ENCODE assay signal across 8 cellular contexts in genomic region chr4:105594094-105595010, GRCh38. TPM values are rescaled to one million over a fixed set of nuclear protein-coding genes. Genes with fewer than 3 reads are reported as not detected.
DNase-seq lines count a peak whose midpoint lies in the region; ATAC-seq, FAIRE-seq and TF ChIP-seq lines count a peak whose summit lies in the region.

No MANE protein-coding gene starts in this region.

- H3K27me3 Mint-ChIP-seq in activated naive CD8-positive, alpha-beta T cell treated with anti-CD3 and anti-CD28 coated beads, Interleukin-2, amount 50 U/mL, for 24 hours = peaks cover 6% of the 10 kb centered on the region
- peaks cover 38% of the 10 kb centered on the region for H3K27me3 Mint-ChIP-seq in activated naive CD8-positive, alpha-beta T cell treated with anti-CD3 and anti-CD28 coated beads for 36 hours

- no peaks in the 10 kb centered on the region for H3K4me1 ChIP-seq in upper lobe of right lung

- H3K4me3 ChIP-seq in upper lobe of right lung = no peak overlapping the region

- no peak overlapping the region for H3K4me3 Mint-ChIP-seq in activated naive CD8-positive, alpha-beta T cell treated with anti-CD3 and anti-CD28 coated beads, Interleukin-2, amount 50 U/mL, for 24 hours
- no peak overlapping the region for H3K4me3 Mint-ChIP-seq in activated naive CD8-positive, alpha-beta T cell treated with anti-CD3 and anti-CD28 coated beads for 36 hours

- no peak for DNase-seq in activated naive CD8-positive, alpha-beta T cell treated with anti-CD3 and anti-CD28 coated beads, Interleukin-2, amount 50 U/mL, for 24 hours
- no peak for DNase-seq in activated naive CD8-positive, alpha-beta T cell treated with anti-CD3 and anti-CD28 coated beads for 36 hours
- DNase-seq in RCC 7860 (ENCODE audit: low spot score) (peak; percentile 14), upper lobe of right lung (no peak), Kasumi-1 (lab: John Stamatoyannopoulos, UW) (no peak), posterior vena cava (ENCODE audit: low spot score) (no peak), 8988T (no peak)

- intact Hi-C loops in upper lobe of right lung (cut with DNase I) = no loop called here
- intact Hi-C loops in posterior vena cava (cut with DNase I) = no loop called here

- H3K27ac ChIP-seq in upper lobe of right lung = no peak overlapping the region

- FAIRE-seq in RCC 7860 (lab: Jason Lieb, UNC) = peak; percentile 85

- no peaks in the 10 kb centered on the region for H3K27me3 ChIP-seq in upper lobe of right lung

- no peak overlapping the region for H3K27ac Mint-ChIP-seq in activated naive CD8-positive, alpha-beta T cell treated with anti-CD3 and anti-CD28 coated beads, Interleukin-2, amount 50 U/mL, for 24 hours
- no peak overlapping the region for H3K27ac Mint-ChIP-seq in activated naive CD8-positive, alpha-beta T cell treated with anti-CD3 and anti-CD28 coated beads for 36 hours

- H3K9me3 ChIP-seq in upper lobe of right lung = no peaks in the 10 kb centered on the region

- H3K9me3 Mint-ChIP-seq in activated naive CD8-positive, alpha-beta T cell treated with anti-CD3 and anti-CD28 coated beads, Interleukin-2, amount 50 U/mL, for 24 hours = no peaks in the 10 kb centered on the region
- H3K9me3 Mint-ChIP-seq in activated naive CD8-positive, alpha-beta T cell treated with anti-CD3 and anti-CD28 coated beads for 36 hours = no peaks in the 10 kb centered on the region

- TF ChIP-seq CTCF in upper lobe of right lung (IDR thresholded peaks at IDR 0.05) = no peak

- no peaks in the 10 kb centered on the region for H3K4me1 Mint-ChIP-seq in activated naive CD8-positive, alpha-beta T cell treated with anti-CD3 and anti-CD28 coated beads, Interleukin-2, amount 50 U/mL, for 24 hours
- no peaks in the 10 kb centered on the region for H3K4me1 Mint-ChIP-seq in activated naive CD8-positive, alpha-beta T cell treated with anti-CD3 and anti-CD28 coated beads for 36 hours

- no peaks in the 10 kb centered on the region for H3K36me3 ChIP-seq in upper lobe of right lung

- no peaks in the 10 kb centered on the region for H3K36me3 Mint-ChIP-seq in activated naive CD8-positive, alpha-beta T cell treated with anti-CD3 and anti-CD28 coated beads, Interleukin-2, amount 50 U/mL, for 24 hours (ENCODE audit: low read depth)
- H3K36me3 Mint-ChIP-seq in activated naive CD8-positive, alpha-beta T cell treated with anti-CD3 and anti-CD28 coated beads for 36 hours = no peaks in the 10 kb centered on the region

- ATAC-seq in activated naive CD8-positive, alpha-beta T cell treated with anti-CD3 and anti-CD28 coated beads, Interleukin-2, amount 50 U/mL, for 24 hours = peak; percentile 33
- ATAC-seq in HG02885 (IDR thresholded peaks at IDR 0.05; ENCODE audit: poor library complexity, unreplicated experiment) (peak; percentile 92), upper lobe of right lung (peak; percentile 76)

RNA-seq across cellular contexts. Expression of gene ARHGEF38, which starts 41.9 kb away (rescaled TPM):
- total RNA-seq in activated naive CD8-positive, alpha-beta T cell treated with anti-CD3 and anti-CD28 coated beads for 36 hours = not detected
- 15.5 TPM for total RNA-seq in upper lobe of right lung
- total RNA-seq in posterior vena cava = not detected

Comparison
In these comparisons a context has a peak if more than half of its experiments do, and no peak if none do; other contexts are left out.
1. ATAC-seq: peak in every context shown above with its lines; median percentile 92 in HG02885; 76 in upper lobe of right lung; 33 in activated naive CD8-positive, alpha-beta T cell treated with anti-CD3 and anti-CD28 coated beads, Interleukin-2, amount 50 U/mL, for 24 hours.
2. RNA of gene ARHGEF38, which starts 41.9 kb away (total RNA-seq): 15.5 TPM in upper lobe of right lung (single experiment); not detected in posterior vena cava and not detected in activated naive CD8-positive, alpha-beta T cell treated with anti-CD3 and anti-CD28 coated beads for 36 hours; every median in the first group is over 10 times any median in the second.